Comparison of ENCODE assay signal across 1 cellular context in genomic region chr17:40130352-40131042, GRCh38.
TF ChIP-seq lines count a peak whose summit lies in the region.

No MANE protein-coding gene starts in this region.

TF ChIP-seq in GM12878, 131 proteins besides CTCF, POLR2A, EP300 and RAD21:
- TF ChIP-seq PBX3 (IDR thresholded peaks at IDR 0.05; ENCODE audit: insufficient replicate concordance, low read depth, low read length) (no peak), SMARCA5 (IDR thresholded peaks at IDR 0.05) (no peak), MYC (IDR thresholded peaks at IDR 0.05; ENCODE audit: insufficient read depth, insufficient read length, insufficient replicate concordance, low read length, severe bottlenecking) (no peak), CEBPZ (IDR thresholded peaks at IDR 0.05; ENCODE audit: low read depth, low read length) (no peak), FOS (IDR thresholded peaks at IDR 0.05; ENCODE audit: borderline replicate concordance, extremely low read depth, insufficient read length) (no peak), USF2 (IDR thresholded peaks at IDR 0.05; ENCODE audit: borderline replicate concordance, low read depth, low read length) (no peak), YBX1 (IDR thresholded peaks at IDR 0.05) (no peak)
